8 cellular contexts compared by ENCODE assay signal in genomic region chr15:101550124-101550523, GRCh38.
"Had no signal": no experiment of that assay in that cellular context is flagged by ENCODE, and none has a peak within 500 bp of the region (broad histone marks: within the 10 kb centered on the region; RNA-seq: fewer than 3 reads in every experiment).

No MANE protein-coding gene starts in this region.

- H3K4me3 ChIP-seq: GM23248, GM23338, HAP-1 had no signal

- ATAC-seq: HCT116 had no signal

- H3K36me3 ChIP-seq: HAP-1 had no signal

- H3K27ac ChIP-seq: GM23248 had no signal

- DNase-seq: GM23248, GOT3, H9, HCEC 1CT, HFFc6 had no signal

- H3K4me1 ChIP-seq: HAP-1 had no signal

- H3K4me2 ChIP-seq: GM23338 had no signal

- H2AFZ ChIP-seq: GM23248 had no signal
